In genomic region chr17:54835015-54835414, GRCh38 we compare ENCODE assay signal across 7 cellular contexts.
"Had no signal": no experiment of that assay in that cellular context is flagged by ENCODE, and none has a peak within 500 bp of the region (broad histone marks: within the 10 kb centered on the region; RNA-seq: fewer than 3 reads in every experiment).

No MANE protein-coding gene starts in this region.

- ATAC-seq: K562 had no signal

- FAIRE-seq: HTR-8/SVneo, K562 had no signal

- H3K4me2 ChIP-seq: KMS-11 had no signal

- H3K27ac ChIP-seq: HL-60, KMS-11 had no signal

- DNase-seq: IMR-90, KBM-7, KG1 had no signal

- H3K9ac ChIP-seq: KMS-11 had no signal

- H3K4me3 ChIP-seq: K562 had no signal
